In the genomic region with DNA sequence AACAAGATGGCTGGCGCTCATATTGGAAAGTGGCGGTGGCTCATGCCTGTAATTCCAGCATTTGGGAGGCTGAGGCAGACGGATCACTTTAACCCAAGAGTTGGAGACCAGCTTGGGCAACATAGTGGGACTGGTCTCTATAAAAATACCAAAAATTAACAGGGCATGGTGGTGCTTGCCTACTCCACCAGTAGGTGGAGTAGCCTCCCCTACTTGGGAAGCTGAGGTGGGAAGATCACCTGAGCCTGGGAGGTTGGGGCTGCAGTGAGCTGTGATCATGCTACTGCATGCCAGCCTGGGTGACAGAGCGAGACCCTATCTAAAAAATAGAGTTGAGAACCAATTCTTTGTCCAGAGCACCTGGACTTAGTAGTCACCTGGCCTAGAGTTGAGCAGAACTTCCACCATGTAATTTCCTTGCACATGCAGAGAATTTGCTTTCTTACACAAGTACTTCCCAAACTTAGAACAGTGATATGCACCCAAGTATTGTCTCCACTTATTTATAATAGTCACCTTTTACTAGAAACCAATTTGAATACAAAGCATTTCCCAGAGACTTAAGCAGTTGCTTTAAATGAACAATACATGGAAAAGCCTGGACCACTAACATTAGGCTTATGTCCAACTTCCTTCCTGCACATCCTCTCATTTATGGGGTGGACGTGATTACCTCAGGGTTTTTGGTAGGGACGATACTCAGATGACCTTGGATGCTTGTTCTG, we compare ENCODE assay signal across 9 cellular contexts. TPM values are rescaled to one million over a fixed set of nuclear protein-coding genes. Genes with fewer than 3 reads are reported as not detected.
DNase-seq lines count a peak whose midpoint lies in the region; ATAC-seq, FAIRE-seq and TF ChIP-seq lines count a peak whose summit lies in the region.
"Had no signal": no experiment of that assay in that cellular context is flagged by ENCODE, and none has a peak within 500 bp of the region (broad histone marks: within the 10 kb centered on the region; RNA-seq: fewer than 3 reads in every experiment).

No MANE protein-coding gene starts in this region.

- H3K14ac ChIP-seq in trophoblast cell (ENCODE audit: low read length) = no peak overlapping the region

- no peak overlapping the region for H3K9ac ChIP-seq in trophoblast cell (ENCODE audit: low read length)
- H3K9ac ChIP-seq: BLaER1 treated with 17β-estradiol and CSF1 and Interleukin-3, amounts not matched to agents 10 nM and 100 nM had no signal

- H3K18ac ChIP-seq in trophoblast cell (ENCODE audit: low read length) = no peak overlapping the region

- H3K4me1 ChIP-seq in trophoblast cell (ENCODE audit: control insufficient read depth in 1 of 2, insufficient read depth in 2 of 2, low read length in 2 of 2) = no peaks in the 10 kb centered on the region
- H3K4me1 ChIP-seq: BLaER1 treated with 17β-estradiol and CSF1 and Interleukin-3, amounts not matched to agents 10 nM and 100 nM had no signal

- H3K79me2 ChIP-seq in trophoblast cell (ENCODE audit: control insufficient read depth, insufficient read depth, low read length, poor library complexity) = no peaks in the 10 kb centered on the region

- no peak overlapping the region for H2AK5ac ChIP-seq in trophoblast cell (ENCODE audit: low read length)

- H2BK12ac ChIP-seq in trophoblast cell (ENCODE audit: low read length) = no peak overlapping the region

- peak; percentile 87 for ATAC-seq in GM21390 (IDR thresholded peaks at IDR 0.05; ENCODE audit: unreplicated experiment)

- peaks cover 1% of the 10 kb centered on the region for H3K9me3 ChIP-seq in trophoblast cell (ENCODE audit: insufficient read depth, low read depth, low read length)
- H3K9me3 ChIP-seq: BLaER1 treated with 17β-estradiol and CSF1 and Interleukin-3, amounts not matched to agents 10 nM and 100 nM had no signal

- H3K4ac ChIP-seq in trophoblast cell (ENCODE audit: low read depth, low read length) = no peak overlapping the region

- H3K23ac ChIP-seq in trophoblast cell (ENCODE audit: low read length) = no peak overlapping the region

- TF ChIP-seq CTCF in LNCAP (IDR thresholded peaks at IDR 0.05) = peak; percentile 60
- TF ChIP-seq CTCF in bronchial epithelial cell (IDR thresholded peaks at IDR 0.05; ENCODE audit: insufficient read depth, low read length, severe bottlenecking) = peak; percentile 86

- no peaks in the 10 kb centered on the region for H3K79me1 ChIP-seq in trophoblast cell (ENCODE audit: low read length)

- DNase-seq in NCI-H1436 (lab: John Stamatoyannopoulos, UW) = peak; percentile 40
- DNase-seq in NCI-H1436 treated with DMSO at 0.1 percent for 48 hours (lab: John Stamatoyannopoulos, UW) = no peak
- DNase-seq in bronchial epithelial cell (ENCODE audit: low read depth) = peak; percentile 43
- DNase-seq in trophoblast cell = peak; percentile 22 to 69
- DNase-seq in posterior vena cava (ENCODE audit: low spot score) = no peak
- no peak for DNase-seq in ecto neural progenitor cell (ENCODE audit: low spot score)

- H3K27ac ChIP-seq in trophoblast cell (ENCODE audit: low read depth, low read length) = no peak overlapping the region
- H3K27ac ChIP-seq: BLaER1 treated with 17β-estradiol and CSF1 and Interleukin-3, amounts not matched to agents 10 nM and 100 nM had no signal

- no CpG with 5 or more reads among the region's 6 CpGs for WGBS in trophoblast cell (ENCODE audit: extremely low coverage, insufficient coverage, insufficient read length)

- H2AFZ ChIP-seq in trophoblast cell (ENCODE audit: insufficient read depth, low read length, poor library complexity) = no peak overlapping the region

- intact Hi-C loops in posterior vena cava (cut with DNase I) = no loop called here

- H4K91ac ChIP-seq in trophoblast cell (ENCODE audit: low read depth, low read length) = no peak overlapping the region

- H3K4me3 ChIP-seq in bronchial epithelial cell (ENCODE audit: low read depth, low read length) = no peak overlapping the region
- H3K4me3 ChIP-seq in trophoblast cell (ENCODE audit: low read depth, low read length) = no peak overlapping the region
- H3K4me3 ChIP-seq: BLaER1 treated with 17β-estradiol and CSF1 and Interleukin-3, amounts not matched to agents 10 nM and 100 nM had no signal

- no peak overlapping the region for H4K8ac ChIP-seq in trophoblast cell (ENCODE audit: low read depth, low read length)

- no peak overlapping the region for H2BK120ac ChIP-seq in trophoblast cell (ENCODE audit: insufficient read depth, low read length, poor library complexity)

- H2BK5ac ChIP-seq in trophoblast cell (ENCODE audit: low read depth, low read length, poor library complexity) = no peak overlapping the region

- H3K36me3 ChIP-seq in bronchial epithelial cell (ENCODE audit: control insufficient read depth, insufficient read depth, low read length) = no peaks in the 10 kb centered on the region
- no peaks in the 10 kb centered on the region for H3K36me3 ChIP-seq in trophoblast cell (ENCODE audit: control insufficient read depth in 1 of 2, insufficient read depth in 2 of 2, low read length in 2 of 2)
- H3K36me3 ChIP-seq: BLaER1 treated with 17β-estradiol and CSF1 and Interleukin-3, amounts not matched to agents 10 nM and 100 nM had no signal

- H4K12ac ChIP-seq in trophoblast cell (ENCODE audit: low read depth, low read length) = no peak overlapping the region

- H3K4me2 ChIP-seq in trophoblast cell (ENCODE audit: low read length) = no peak overlapping the region
- H3K4me2 ChIP-seq: BLaER1 treated with 17β-estradiol and CSF1 and Interleukin-3, amounts not matched to agents 10 nM and 100 nM had no signal

- no peaks in the 10 kb centered on the region for H3K27me3 ChIP-seq in bronchial epithelial cell (ENCODE audit: control insufficient read depth, insufficient read depth, low read length)
- no peaks in the 10 kb centered on the region for H3K27me3 ChIP-seq in trophoblast cell (ENCODE audit: insufficient read depth, low read length)
- H3K27me3 ChIP-seq: BLaER1 treated with 17β-estradiol and CSF1 and Interleukin-3, amounts not matched to agents 10 nM and 100 nM had no signal

- no peak for FAIRE-seq in bronchial epithelial cell (lab: Jason Lieb, UNC)

RNA-seq across cellular contexts. Expression of gene LAMB4, which starts 15.9 kb away (rescaled TPM):
- under 0.01 and 0.13 TPM in 2 replicates for total RNA-seq in bronchial epithelial cell
- 0.56 and 0.85 TPM in 2 replicates for polyA plus RNA-seq in trophoblast cell (2013)
- total RNA-seq in posterior vena cava = under 1 TPM in 1 of 2 donors, not detected in 1; 0.37 TPM

Comparison
In these comparisons a context has a peak if more than half of its experiments do, and no peak if none do; other contexts are left out.
1. DNase-seq: peak in NCI-H1436 (single experiment), bronchial epithelial cell (single experiment) and trophoblast cell (2 of 2); none in NCI-H1436 treated with DMSO at 0.1 percent for 48 hours (single experiment), posterior vena cava (single experiment) and ecto neural progenitor cell (single experiment).